10 cellular contexts compared by ENCODE assay signal in the genomic region with DNA sequence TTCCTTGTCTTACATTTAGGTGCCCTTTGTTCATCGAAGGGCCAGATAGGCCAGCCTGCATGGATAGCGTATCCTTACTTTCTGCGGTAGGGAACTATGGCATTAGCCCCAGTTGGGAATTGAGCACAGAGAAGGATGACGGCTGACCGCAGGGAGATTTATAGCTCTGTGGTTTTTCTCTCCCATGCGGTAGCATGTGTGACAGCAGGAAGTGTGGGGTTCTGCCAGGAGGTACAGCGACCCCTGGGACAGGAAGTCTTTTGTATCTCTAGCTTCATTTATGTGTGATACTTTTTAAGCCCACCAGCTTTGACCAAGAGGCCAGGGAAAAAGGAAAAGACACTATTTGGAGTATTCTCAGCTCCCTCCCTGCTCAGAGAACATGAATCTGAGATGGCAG. TPM values are rescaled to one million over a fixed set of nuclear protein-coding genes. Genes with fewer than 3 reads are reported as not detected.
DNase-seq lines count a peak whose midpoint lies in the region; ATAC-seq, FAIRE-seq and TF ChIP-seq lines count a peak whose summit lies in the region.
"Had no signal": no experiment of that assay in that cellular context is flagged by ENCODE, and none has a peak within 500 bp of the region (broad histone marks: within the 10 kb centered on the region; RNA-seq: fewer than 3 reads in every experiment).

No MANE protein-coding gene starts in this region.

- no peaks in the 10 kb centered on the region; the same call in 2 of the 3 replicates for H3K9me3 ChIP-seq in GM12878 (replicated peaks; ENCODE audit: control insufficient read depth, insufficient read depth, low read length)
- H3K9me3 ChIP-seq in esophagus muscularis mucosa, result no peaks in the 10 kb centered on the region

- no peak for TF ChIP-seq RAD21 in GM12878 (IDR thresholded peaks at IDR 0.05; ENCODE audit: insufficient read depth, low read depth, low read length)

- BruUV-seq in GM12878 (replicated peaks; lab: Mats Ljungman, UMichigan), result no TSS peak

- H3K4me3 ChIP-seq in GM12878 (no peak overlapping the region), retinal pigment epithelial cell (ENCODE audit: low read length) (no peak overlapping the region), esophagus muscularis mucosa (no peak overlapping the region)

- CTCF ChIA-PET in GM12878 (lab: Yijun Ruan, JAX), result interaction anchor here (0.6 to 1.6 kb wide), 2 partner anchors 30 to 32 kb away, joined by 3 to 13 read pairs; no protein-coding TSS in a partner anchor

- TF ChIP-seq POLR2A in GM12878 (IDR thresholded peaks at IDR 0.05; ENCODE audit: low read depth, low read length) (no peak), esophagus muscularis mucosa (IDR thresholded peaks at IDR 0.05; ENCODE audit: low read depth) (no peak)

- H3K36me3 ChIP-seq in GM12878 (ENCODE audit: control insufficient read depth in 2 of 2, insufficient read depth in 2 of 2, low read length in 1 of 2) (no peaks in the 10 kb centered on the region), esophagus muscularis mucosa (peaks cover 0 to 14% (median 0%) of the 10 kb centered on the region in 4 donors)

- 36% methylated on average over 7 of the region's 7 CpGs for WGBS in GM12878 (ENCODE audit: insufficient coverage, insufficient replicate concordance, low lambda C conversion rate, missing lambda C conversion rate)
- 73% methylated on average over 6 of the region's 7 CpGs for WGBS in esophagus muscularis mucosa

- SMC1A ChIA-PET in GM12878 (lab: Charles Lee; ENCODE audit: uncharacterized antibody, unreplicated experiment), result interaction anchor here (1.1 to 2.1 kb wide), 3 partner anchors 17 to 122 kb away, joined by 3 to 7 read pairs (median 3); no protein-coding TSS in a partner anchor

- ATAC-seq in GM12878, result no peak
- ATAC-seq: foreskin keratinocyte had no signal

- no peak overlapping the region for H2AFZ ChIP-seq in GM12878 (ENCODE audit: control insufficient read depth, low read depth, low read length)

- TF ChIP-seq EP300 in GM12878 (IDR thresholded peaks at IDR 0.05; ENCODE audit: borderline replicate concordance in 1 of 2, control insufficient read depth in 1 of 2, low read depth in 2 of 2, low read length in 2 of 2), result no peak
- TF ChIP-seq EP300 in esophagus muscularis mucosa (IDR thresholded peaks at IDR 0.05), result no peak

- intact Hi-C loops in GM12878 (cut with micrococcal nuclease; ENCODE audit: unreplicated experiment) (loop anchor here (5.0 kb wide), 1 partner anchor 124 kb away; no protein-coding TSS in a partner anchor), esophagus muscularis mucosa (cut with DNase I) (no loop called here)

- no peaks in the 10 kb centered on the region for H3K27me3 ChIP-seq in GM12878 (replicated peaks in 1 of 2; ENCODE audit: control insufficient read depth in 2 of 2, insufficient read depth in 2 of 2, low read length in 1 of 2)
- no peaks in the 10 kb centered on the region for H3K27me3 ChIP-seq in esophagus muscularis mucosa
- H3K27me3 ChIP-seq: foreskin keratinocyte had no signal

- RAD21 ChIA-PET in GM12878 (lab: Charles Lee; ENCODE audit: unreplicated experiment), result interaction anchor here (2.4 kb wide), 1 partner anchor 31 kb away, joined by 10 read pairs; no protein-coding TSS in a partner anchor

- H3K9ac ChIP-seq in GM12878 (ENCODE audit: control insufficient read depth, insufficient read depth, low read length), result no peak overlapping the region

- no peak for TF ChIP-seq CTCF in GM12878 (IDR thresholded peaks at IDR 0.05 in 2 of 3, conservative IDR thresholded peaks at IDR 0.05 in 1 of 3; ENCODE audit: control insufficient read depth in 2 of 3, extremely low read depth in 1 of 3, insufficient read depth in 1 of 3, low read depth in 3 of 3, low read length in 3 of 3)
- peak; percentile 10 for TF ChIP-seq CTCF in retinal pigment epithelial cell (conservative IDR thresholded peaks at IDR 0.05; ENCODE audit: low read depth, low read length)
- TF ChIP-seq CTCF in D721Med (IDR thresholded peaks at IDR 0.05; ENCODE audit: insufficient read depth, missing control alignments), result no peak
- no peak for TF ChIP-seq CTCF in esophagus muscularis mucosa (IDR thresholded peaks at IDR 0.05)

- FAIRE-seq in GM12878 (lab: Jason Lieb, UNC) (no peak), D721Med (lab: Jason Lieb, UNC) (no peak)
- FAIRE-seq: A204.1 had no signal

- H3K79me2 ChIP-seq in GM12878 (ENCODE audit: control insufficient read depth, insufficient read depth, low read length), result no peaks in the 10 kb centered on the region

- DNase-seq in NCI-H748 (lab: John Stamatoyannopoulos, UW; ENCODE audit: unreplicated experiment) (peak; percentile 6), NCI-H748 treated with DMSO at 0.1 percent for 48 hours (lab: John Stamatoyannopoulos, UW) (no peak), NCI-H69 (lab: John Stamatoyannopoulos, UW) (peak; percentile 75), GM12878 (ENCODE audit: low read depth, low spot score) (no peak), retinal pigment epithelial cell (ENCODE audit: low read depth) (no peak), NCI-H524 treated with DMSO at 0.1 percent for 48 hours (lab: John Stamatoyannopoulos, UW) (no peak), D721Med (ENCODE audit: insufficient read length, low spot score) (no peak), esophagus muscularis mucosa (ENCODE audit: extremely low spot score) (no peak)
- DNase-seq: foreskin keratinocyte had no signal

- POLR2A ChIA-PET in GM12878 (lab: Charles Lee), result no interaction called here

- peaks cover 21% of the 10 kb centered on the region for H3K4me1 ChIP-seq in GM12878 (ENCODE audit: control insufficient read depth, insufficient read depth, low read length)
- H3K4me1 ChIP-seq in esophagus muscularis mucosa, result peaks cover 0 to 32% (median 2%) of the 10 kb centered on the region in 4 donors
- H3K4me1 ChIP-seq: foreskin keratinocyte had no signal

- H3K4me2 ChIP-seq in GM12878 (ENCODE audit: control insufficient read depth, insufficient read depth), result no peak overlapping the region

- no peaks in the 10 kb centered on the region for H4K20me1 ChIP-seq in GM12878 (ENCODE audit: control insufficient read depth, insufficient read depth)

- in situ Hi-C loops in GM12878 (cut with MboI), result no loop called here

- H3K27ac ChIP-seq in GM12878 (ENCODE audit: control insufficient read depth, insufficient read depth), result no peak overlapping the region
- H3K27ac ChIP-seq in esophagus muscularis mucosa (replicated peaks in 1 of 4), result peak overlapping the region in 1 of 4 donors; percentile 10
- H3K27ac ChIP-seq: foreskin keratinocyte had no signal

RNA-seq across cellular contexts. Expression of a gene that starts 33.1 kb away (rescaled TPM):
- total RNA-seq in GM12878 (2013; cell fraction: nucleolus; rRNA removed), result 3.5 and 3.7 TPM in 2 replicates
- total RNA-seq in GM12878 (2014; rRNA removed) (0.85 and 1.3 TPM in 2 replicates), GM12878 (2014; rRNA removed; fragmentation: Illumina TruSeq; extraction: Trizol) (0.88 and 0.89 TPM in 2 replicates), GM12878 (2021) (0.96 and 2.0 TPM in 2 replicates), esophagus muscularis mucosa (1 to 10 TPM; 3.9 to 7.3 (median 5.2) TPM)
- 0.87 TPM for polyA plus RNA-seq in GM12878 (2011; ENCODE audit: low read depth)
- polyA plus RNA-seq in GM12878 (2011; rRNA removed) (0.14 and 0.23 TPM in 2 replicates), GM12878 (2014; fragmentation: Illumina TruSeq; extraction: Trizol) (0.93 and 1.0 TPM in 2 replicates), GM12878 (2014; fragmentation: Nextera tagmentation; extraction: Ambion mirVana) (under 1 TPM; 0.29 to 0.69 TPM), GM12878 (2014; rRNA removed) (0.66 and 1.4 TPM in 2 replicates), GM12878 (2016; fragmentation: Nextera tagmentation; extraction: Ambion mirVana) (under 1 TPM; 0.10 to 0.86 TPM)
- polyA plus RNA-seq in GM12878 (2011; cell fraction: cytosol; rRNA removed), result 0.07 and 0.10 TPM in 2 replicates
- 0.48 and 0.64 TPM in 2 replicates for polyA plus RNA-seq in GM12878 (2011; cell fraction: nucleus; rRNA removed)
- polyA plus RNA-seq in GM12878 (2012), result 0.87 and 1.5 TPM in 2 replicates
- 0.15 and 0.46 TPM in 2 replicates for polyA minus RNA-seq in GM12878 (2011; rRNA and poly(A)+ RNA removed)
- polyA minus RNA-seq in GM12878 (2011; cell fraction: cytosol; rRNA and poly(A)+ RNA removed), result not detected in 2 replicates
- polyA minus RNA-seq in GM12878 (2011; cell fraction: nucleus; rRNA and poly(A)+ RNA removed), result 0.10 and 0.12 TPM in 2 replicates

RNA-seq across cellular contexts. Expression of a gene that starts 44.8 kb away (rescaled TPM):
- 116 and 131 TPM in 2 replicates for total RNA-seq in GM12878 (2013; cell fraction: nucleolus; rRNA removed)
- total RNA-seq in GM12878 (2014; rRNA removed) (70.1 and 78.1 TPM in 2 replicates), GM12878 (2014; rRNA removed; fragmentation: Illumina TruSeq; extraction: Trizol) (112 and 121 TPM in 2 replicates), GM12878 (2021) (111 TPM in 2 replicates), esophagus muscularis mucosa (10 to 100 TPM; 18.3 to 29.9 (median 24.9) TPM)
- polyA plus RNA-seq in GM12878 (2011; ENCODE audit: low read depth), result 61.9 TPM
- polyA plus RNA-seq in GM12878 (2011; rRNA removed) (102 and 112 TPM in 2 replicates), GM12878 (2014; fragmentation: Illumina TruSeq; extraction: Trizol) (142 and 145 TPM in 2 replicates), GM12878 (2014; fragmentation: Nextera tagmentation; extraction: Ambion mirVana) (100 to 1,000 TPM; 106 to 159 TPM), GM12878 (2014; rRNA removed) (89.5 and 93.2 TPM in 2 replicates), GM12878 (2016; fragmentation: Nextera tagmentation; extraction: Ambion mirVana) (100 to 1,000 TPM; 135 to 136 TPM)
- polyA plus RNA-seq in GM12878 (2011; cell fraction: cytosol; rRNA removed), result 59.9 and 65.0 TPM in 2 replicates
- 122 and 138 TPM in 2 replicates for polyA plus RNA-seq in GM12878 (2011; cell fraction: nucleus; rRNA removed)
- polyA plus RNA-seq in GM12878 (2012), result 64.3 and 69.0 TPM in 2 replicates
- polyA minus RNA-seq in GM12878 (2011; rRNA and poly(A)+ RNA removed), result 72.8 and 92.0 TPM in 2 replicates
- 16.8 and 40.1 TPM in 2 replicates for polyA minus RNA-seq in GM12878 (2011; cell fraction: cytosol; rRNA and poly(A)+ RNA removed)
- 51.6 and 71.2 TPM in 2 replicates for polyA minus RNA-seq in GM12878 (2011; cell fraction: nucleus; rRNA and poly(A)+ RNA removed)

Comparison
In these comparisons a context has a peak if more than half of its experiments do, and no peak if none do; other contexts are left out.
1. DNase-seq: peak in NCI-H748 (single experiment) and NCI-H69 (single experiment); none in NCI-H748 treated with DMSO at 0.1 percent for 48 hours (single experiment), GM12878 (single experiment), retinal pigment epithelial cell (single experiment), NCI-H524 treated with DMSO at 0.1 percent for 48 hours (single experiment), D721Med (single experiment) and esophagus muscularis mucosa (single experiment).